ENCODE assay signal across 8 cellular contexts in genomic region chr1:91020967-91021685, GRCh38. TPM values are rescaled to one million over a fixed set of nuclear protein-coding genes. Genes with fewer than 3 reads are reported as not detected.
DNase-seq lines count a peak whose midpoint lies in the region; ATAC-seq, FAIRE-seq and TF ChIP-seq lines count a peak whose summit lies in the region.

No MANE protein-coding gene starts in this region.

- H2BK5ac ChIP-seq in trophoblast cell (ENCODE audit: low read depth, low read length, poor library complexity), result peak overlapping the region; percentile 87

- peaks cover 34% of the 10 kb centered on the region for H3K36me3 Mint-ChIP-seq in activated naive CD8-positive, alpha-beta T cell treated with anti-CD3 and anti-CD28 coated beads for 36 hours

- H3K27ac ChIP-seq in trophoblast cell (ENCODE audit: low read depth, low read length), result peak overlapping the region; percentile 100
- H3K27ac ChIP-seq in transverse colon, result peak overlapping the region; percentile 98 to 99 (median 99)

- H3K4me1 ChIP-seq in trophoblast cell (ENCODE audit: control insufficient read depth in 1 of 2, insufficient read depth in 2 of 2, low read length in 2 of 2), result peaks cover 3 to 4% of the 10 kb centered on the region in 2 experiments
- peaks cover 27 to 57% (median 46%) of the 10 kb centered on the region in 4 donors for H3K4me1 ChIP-seq in transverse colon

- in situ Hi-C loops in G401 (cut with HindIII; ENCODE audit: low sequenced_read_pairs) (no loop called here), transverse colon (cut with MboI; ENCODE audit: low pct_ligation_motif_present in 1 of 4, low pct_unique_long_range_greater_than_20kb in 1 of 4, low sequenced_read_pairs in 3 of 4) (no loop called here)

- FAIRE-seq in H54 (lab: Jason Lieb, UNC), result peak; percentile 48

- no peaks in the 10 kb centered on the region for H3K27me3 Mint-ChIP-seq in activated naive CD8-positive, alpha-beta T cell treated with anti-CD3 and anti-CD28 coated beads for 36 hours

- intact Hi-C loops in Right ventricle myocardium superior (cut with DNase I), result no loop called here
- intact Hi-C loops in transverse colon (cut with DNase I; ENCODE audit: low total_unique reads), result no loop called here

- H4K12ac ChIP-seq in trophoblast cell (ENCODE audit: low read depth, low read length), result peak overlapping the region; percentile 94

- peak overlapping the region; percentile 58 for H3K4me2 ChIP-seq in trophoblast cell (ENCODE audit: low read length)

- ATAC-seq in Right ventricle myocardium superior (ENCODE audit: poor library complexity), result peak; percentile 52

- TF ChIP-seq CTCF in transverse colon (IDR thresholded peaks at IDR 0.05), result no peak

- peaks cover 14% of the 10 kb centered on the region for H3K79me2 ChIP-seq in trophoblast cell (ENCODE audit: control insufficient read depth, insufficient read depth, low read length, poor library complexity)

- peaks cover 58% of the 10 kb centered on the region for H3K4me1 Mint-ChIP-seq in activated naive CD8-positive, alpha-beta T cell treated with anti-CD3 and anti-CD28 coated beads for 36 hours

- H3K27me3 ChIP-seq in trophoblast cell (ENCODE audit: insufficient read depth, low read length), result no peaks in the 10 kb centered on the region
- no peaks in the 10 kb centered on the region for H3K27me3 ChIP-seq in transverse colon

- peak overlapping the region; percentile 54 for H3K9ac ChIP-seq in trophoblast cell (ENCODE audit: low read length)

- H3K79me1 ChIP-seq in trophoblast cell (ENCODE audit: low read length), result peaks cover 16% of the 10 kb centered on the region

- H3K27ac Mint-ChIP-seq in activated naive CD8-positive, alpha-beta T cell treated with anti-CD3 and anti-CD28 coated beads for 36 hours, result peak overlapping the region; percentile 99

- H3K23ac ChIP-seq in trophoblast cell (ENCODE audit: low read length), result no peak overlapping the region

- H3K9me3 ChIP-seq in trophoblast cell (ENCODE audit: insufficient read depth, low read depth, low read length) (no peaks in the 10 kb centered on the region), transverse colon (no peaks in the 10 kb centered on the region)

- WGBS in trophoblast cell (ENCODE audit: extremely low coverage, insufficient coverage, insufficient read length), result no CpG with 5 or more reads among the region's 33 CpGs
- WGBS in transverse colon (ENCODE audit: low coverage in 1 of 2), 2 donors, result 0% methylated on average over 30 of the region's 33 CpGs; no CpG with 5 or more reads in 1 of the 2 donors

- peak overlapping the region; percentile 85 for H2AK5ac ChIP-seq in trophoblast cell (ENCODE audit: low read length)

- peak; percentile 31; the same call in 1 of the 2 replicates for TF ChIP-seq POLR2A in H54 (IDR thresholded peaks at IDR 0.05; ENCODE audit: low read depth, low read length)
- no peak for TF ChIP-seq POLR2A in transverse colon (IDR thresholded peaks at IDR 0.05)

- peak overlapping the region; percentile 94 for H3K14ac ChIP-seq in trophoblast cell (ENCODE audit: low read length)

- peaks cover 0 to 2% of the 10 kb centered on the region in 2 experiments for H3K36me3 ChIP-seq in trophoblast cell (ENCODE audit: control insufficient read depth in 1 of 2, insufficient read depth in 2 of 2, low read length in 2 of 2)
- H3K36me3 ChIP-seq in transverse colon, result no peaks in the 10 kb centered on the region

- peak overlapping the region; percentile 89 for H2AFZ ChIP-seq in trophoblast cell (ENCODE audit: insufficient read depth, low read length, poor library complexity)

- peak overlapping the region; percentile 100 for H4K8ac ChIP-seq in trophoblast cell (ENCODE audit: low read depth, low read length)

- no peaks in the 10 kb centered on the region for H3K9me3 Mint-ChIP-seq in activated naive CD8-positive, alpha-beta T cell treated with anti-CD3 and anti-CD28 coated beads for 36 hours

- TF ChIP-seq EP300 in transverse colon (IDR thresholded peaks at IDR 0.05; ENCODE audit: low read depth), result no peak

- H3K4ac ChIP-seq in trophoblast cell (ENCODE audit: low read depth, low read length), result peak overlapping the region; percentile 41

- H2BK12ac ChIP-seq in trophoblast cell (ENCODE audit: low read length), result peak overlapping the region; percentile 74

- DNase-seq in G401 (ENCODE audit: low spot score), result peak; percentile 62
- DNase-seq in H54 (ENCODE audit: insufficient read length, low spot score), result peak; percentile 49
- DNase-seq in LoVo (ENCODE audit: low spot score), result peak; percentile 60
- DNase-seq in SKM-1 treated with dmso at 0.1 percent for 144 hours (lab: John Stamatoyannopoulos, UW; ENCODE audit: unreplicated experiment), result peak; percentile 40
- DNase-seq in activated naive CD8-positive, alpha-beta T cell treated with anti-CD3 and anti-CD28 coated beads for 36 hours, result peak; percentile 72
- DNase-seq in Right ventricle myocardium superior, result peak; percentile 79
- DNase-seq in trophoblast cell, result peak; percentile 75 to 78
- DNase-seq in transverse colon, result peak; percentile 78

- peak overlapping the region; percentile 96 for H3K4me3 Mint-ChIP-seq in activated naive CD8-positive, alpha-beta T cell treated with anti-CD3 and anti-CD28 coated beads for 36 hours

- peak overlapping the region; percentile 100 for H4K91ac ChIP-seq in trophoblast cell (ENCODE audit: low read depth, low read length)

- H2BK120ac ChIP-seq in trophoblast cell (ENCODE audit: insufficient read depth, low read length, poor library complexity), result peak overlapping the region; percentile 94

- peak overlapping the region; percentile 74 for H3K18ac ChIP-seq in trophoblast cell (ENCODE audit: low read length)

- peak overlapping the region; percentile 92 for H3K4me3 ChIP-seq in trophoblast cell (ENCODE audit: low read depth, low read length)
- peak overlapping the region; percentile 61 to 94 (median 90) for H3K4me3 ChIP-seq in transverse colon

RNA-seq across cellular contexts. Expression of gene ZNF644, which starts 0.7 kb away (rescaled TPM):
- 45.4 and 76.0 TPM in 2 replicates for total RNA-seq in G401 (2014; rRNA removed; shearing (Covaris generic))
- 10 to 100 TPM; 41.6 to 44.7 TPM for total RNA-seq in activated naive CD8-positive, alpha-beta T cell treated with anti-CD3 and anti-CD28 coated beads for 36 hours
- total RNA-seq in Right ventricle myocardium superior, result 28.0 TPM
- polyA plus RNA-seq in trophoblast cell (2013), result 37.9 and 41.3 TPM in 2 replicates
- total RNA-seq in transverse colon, result 10 to 100 TPM; 19.5 to 86.2 (median 50.4) TPM

Comparison
In these comparisons a context has a peak if more than half of its experiments do, and no peak if none do; other contexts are left out.
1. Peak in every context shown above with its lines: DNase-seq, ATAC-seq, H3K4me3 ChIP-seq and H3K27ac ChIP-seq.